ENCODE assay signal across 8 cellular contexts in the genomic region with DNA sequence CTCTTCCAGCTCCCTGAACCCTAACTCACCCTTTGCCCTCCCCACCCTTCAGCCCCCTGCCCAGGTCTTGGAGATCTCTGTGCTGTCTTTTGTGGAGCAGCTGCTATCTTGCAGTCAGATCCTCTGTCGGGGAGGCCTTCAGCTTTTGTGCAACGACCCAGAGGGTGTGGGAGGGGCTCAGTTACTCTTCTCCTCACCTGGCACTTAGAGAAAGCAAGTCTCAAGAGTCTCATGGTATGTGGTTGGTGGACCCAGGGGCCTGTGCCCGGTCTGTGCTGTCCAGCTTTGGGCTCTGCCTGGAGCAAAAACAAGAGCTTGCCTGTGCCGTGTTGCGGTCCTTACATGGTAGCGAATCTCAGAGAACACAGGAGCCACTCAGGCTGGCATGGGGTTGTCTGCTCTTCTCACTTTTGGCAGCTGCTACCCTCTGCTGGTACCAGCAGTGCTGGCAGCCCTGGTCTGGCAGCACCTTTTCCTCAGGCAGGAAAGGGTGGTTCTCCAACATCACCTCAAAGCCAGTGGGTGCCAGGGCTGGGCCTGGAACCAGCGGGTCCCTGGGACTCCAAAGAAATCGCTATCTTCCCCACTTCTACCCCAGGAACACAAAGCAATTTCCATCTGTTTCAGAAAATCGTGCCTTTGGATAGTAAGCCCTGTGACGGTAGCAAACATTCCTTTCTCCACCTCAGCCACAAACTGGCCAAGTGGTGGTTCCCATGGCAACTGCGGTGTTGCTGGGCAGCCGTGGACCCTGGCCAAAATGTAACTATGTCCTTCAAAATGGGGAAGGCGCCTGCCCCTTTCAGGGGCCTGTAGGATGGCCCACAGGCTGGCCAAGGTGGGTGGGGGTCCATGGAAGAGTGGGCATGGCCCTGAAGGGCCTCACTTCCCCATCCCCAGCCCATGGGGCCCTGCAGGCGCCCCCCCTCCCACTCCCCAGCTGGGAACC.
DNase-seq lines count a peak whose midpoint lies in the region; ATAC-seq and TF ChIP-seq lines count a peak whose summit lies in the region.

No MANE protein-coding gene starts in this region.

- peak; percentile 52 for DNase-seq in EL
- peak; percentile 7 for DNase-seq in NCI-H2227 treated with DMSO at 0.1 percent for 48 hours (lab: John Stamatoyannopoulos, UW)
- peak in 6 of 7 donors; percentile 34 to 77 (median 62) for DNase-seq in adrenal gland
- DNase-seq in iPS-NIHi11 (ENCODE audit: low spot score), result peak; percentile 60
- peak; percentile 22 for DNase-seq in stimulated activated CD8-positive, alpha-beta memory T cell treated with anti-CD3 and anti-CD28 coated beads, Interleukin-12 subunit alpha, Interleukin-12 subunit beta, amount 100 ng/mL, for 4 hours (ENCODE audit: low read depth)
- no peak for DNase-seq in NCI-H510A treated with DMSO at 0.1 percent for 48 hours (lab: John Stamatoyannopoulos, UW)

- H3K27me3 ChIP-seq in adrenal gland, result no peaks in the 10 kb centered on the region

- 64 to 71% (median 67%) methylated on average over 10 to 14 of the region's 14 CpGs for WGBS in adrenal gland, 4 donors

- H3K4me3 ChIP-seq in adrenal gland, result no peak overlapping the region

- peak in 4 of 6 experiments; percentile 24 to 40 (median 28) for TF ChIP-seq CTCF in adrenal gland (IDR thresholded peaks at IDR 0.05)

- peak overlapping the region in 1 of 5 donors; percentile 49 for H3K27ac ChIP-seq in adrenal gland

- H3K36me3 ChIP-seq in adrenal gland (replicated peaks in 1 of 2), result no peaks in the 10 kb centered on the region

- ATAC-seq in HG03521 (IDR thresholded peaks at IDR 0.05; ENCODE audit: unreplicated experiment) (no peak), GM18868 (IDR thresholded peaks at IDR 0.05; ENCODE audit: unreplicated experiment) (no peak)

- no peak for TF ChIP-seq POLR2A in adrenal gland (IDR thresholded peaks at IDR 0.05)

- H3K4me1 ChIP-seq in adrenal gland (replicated peaks in 1 of 2), result peaks cover 6% of the 10 kb centered on the region in 2 donors

- intact Hi-C loops in adrenal gland (cut with DNase I), result no loop called here

- peaks cover 0 to 6% (median 0%) of the 10 kb centered on the region in 3 donors for H3K9me3 ChIP-seq in adrenal gland (replicated peaks in 1 of 3)
